In the genomic region with DNA sequence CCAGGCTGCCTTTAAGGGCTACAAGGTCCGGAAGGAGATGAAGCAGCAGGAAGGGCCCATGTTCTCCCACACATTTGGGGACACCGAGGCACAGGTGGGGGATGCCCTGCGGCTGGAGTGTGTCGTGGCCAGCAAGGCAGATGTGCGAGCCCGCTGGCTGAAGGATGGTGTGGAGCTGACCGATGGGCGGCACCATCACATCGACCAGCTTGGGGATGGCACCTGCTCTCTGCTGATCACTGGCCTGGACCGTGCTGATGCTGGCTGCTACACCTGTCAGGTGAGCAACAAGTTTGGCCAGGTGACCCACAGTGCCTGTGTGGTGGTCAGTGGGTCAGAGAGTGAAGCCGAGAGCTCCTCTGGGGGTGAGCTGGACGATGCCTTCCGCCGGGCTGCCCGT, we compare ENCODE assay signal across 24 cellular contexts.
"Had no signal": no experiment of that assay in that cellular context is flagged by ENCODE, and none has a peak within 500 bp of the region (broad histone marks: within the 10 kb centered on the region; RNA-seq: fewer than 3 reads in every experiment).

No MANE protein-coding gene starts in this region.

- H3K9me3 Mint-ChIP-seq: activated naive CD8-positive, alpha-beta T cell treated with anti-CD3 and anti-CD28 coated beads for 36 hours; activated T-helper 17 cell treated with anti-CD3 and anti-CD28 coated beads, Interleukin-2, amount 50 U/mL, for 72 hours; stimulated activated effector memory CD8-positive, alpha-beta T cell treated with anti-CD3 and anti-CD28 coated beads, Interleukin-12 subunit alpha, Interleukin-12 subunit beta, amount 100 ng/mL, for 72 hours; stimulated activated naive CD8-positive, alpha-beta T cell treated with anti-CD3 and anti-CD28 coated beads, Interleukin-15, amount 100 ng/mL, for 72 hours had no signal

- H3K27me3 Mint-ChIP-seq: activated naive CD8-positive, alpha-beta T cell treated with anti-CD3 and anti-CD28 coated beads for 36 hours; activated T-helper 17 cell treated with anti-CD3 and anti-CD28 coated beads, Interleukin-2, amount 50 U/mL, for 72 hours; stimulated activated naive CD8-positive, alpha-beta T cell treated with anti-CD3 and anti-CD28 coated beads, Interleukin-15, amount 100 ng/mL, for 72 hours; T-cell had no signal

- H3K4me3 Mint-ChIP-seq: activated CD8-positive, alpha-beta T cell treated with anti-CD3 and anti-CD28 coated beads, Interleukin-2, amount 10 ng/mL, durations not matched to agents 7 days and 5 days; activated naive CD8-positive, alpha-beta T cell treated with anti-CD3 and anti-CD28 coated beads for 36 hours; activated T-helper 17 cell treated with anti-CD3 and anti-CD28 coated beads, Interleukin-2, amount 50 U/mL, for 72 hours; stimulated activated effector memory CD8-positive, alpha-beta T cell treated with anti-CD3 and anti-CD28 coated beads, Interleukin-12 subunit alpha, Interleukin-12 subunit beta, amount 100 ng/mL, for 72 hours; stimulated activated naive CD8-positive, alpha-beta T cell treated with anti-CD3 and anti-CD28 coated beads, Interleukin-15, amount 100 ng/mL, for 72 hours; T-cell; T-helper 2 cell treated with Interferon-gamma antibody and Interleukin-4, amounts not matched to agents 5 μg/mL and 100 μg/mL, for 36 hours had no signal

- H3K4me1 Mint-ChIP-seq: activated naive CD8-positive, alpha-beta T cell treated with anti-CD3 and anti-CD28 coated beads for 36 hours; activated T-helper 17 cell treated with anti-CD3 and anti-CD28 coated beads, Interleukin-2, amount 50 U/mL, for 72 hours; stimulated activated effector memory CD8-positive, alpha-beta T cell treated with anti-CD3 and anti-CD28 coated beads, Interleukin-12 subunit alpha, Interleukin-12 subunit beta, amount 100 ng/mL, for 72 hours; stimulated activated naive CD8-positive, alpha-beta T cell treated with anti-CD3 and anti-CD28 coated beads, Interleukin-15, amount 100 ng/mL, for 72 hours; T-cell had no signal

- H3K36me3 Mint-ChIP-seq: stimulated activated effector memory CD8-positive, alpha-beta T cell treated with anti-CD3 and anti-CD28 coated beads, Interleukin-12 subunit alpha, Interleukin-12 subunit beta, amount 100 ng/mL, for 72 hours had no signal

- H3K27ac Mint-ChIP-seq: activated CD8-positive, alpha-beta T cell treated with anti-CD3 and anti-CD28 coated beads, Interleukin-2, amount 10 ng/mL, durations not matched to agents 7 days and 5 days; activated naive CD8-positive, alpha-beta T cell treated with anti-CD3 and anti-CD28 coated beads for 36 hours; activated T-helper 17 cell treated with anti-CD3 and anti-CD28 coated beads, Interleukin-2, amount 50 U/mL, for 72 hours; stimulated activated effector memory CD8-positive, alpha-beta T cell treated with anti-CD3 and anti-CD28 coated beads, Interleukin-12 subunit alpha, Interleukin-12 subunit beta, amount 100 ng/mL, for 72 hours; stimulated activated naive CD8-positive, alpha-beta T cell treated with anti-CD3 and anti-CD28 coated beads, Interleukin-15, amount 100 ng/mL, for 72 hours; T-cell; T-helper 2 cell treated with Interferon-gamma antibody and Interleukin-4, amounts not matched to agents 5 μg/mL and 100 μg/mL, for 36 hours had no signal

- ATAC-seq: activated CD8-positive, alpha-beta T cell treated with anti-CD3 and anti-CD28 coated beads, Interleukin-2, amount 10 ng/mL, durations not matched to agents 7 days and 5 days; activated T-helper 17 cell treated with anti-CD3 and anti-CD28 coated beads, Interleukin-2, amount 50 U/mL, for 72 hours; gastroesophageal sphincter; left colon; SK-N-SH treated with all-trans-retinoic acid at 6 μM for 48 hours; stimulated activated effector memory CD8-positive, alpha-beta T cell treated with anti-CD3 and anti-CD28 coated beads, Interleukin-12 subunit alpha, Interleukin-12 subunit beta, amount 100 ng/mL, for 72 hours; stimulated activated naive CD8-positive, alpha-beta T cell treated with anti-CD3 and anti-CD28 coated beads, Interleukin-15, amount 100 ng/mL, for 72 hours; T-cell had no signal

- DNase-seq: activated CD4-positive, alpha-beta T cell treated with anti-CD3 and anti-CD28 coated beads for 1 hour; activated CD4-positive, alpha-beta T cell treated with anti-CD3 and anti-CD28 coated beads, Interleukin-2, amount 50 U/mL, for 1 hour; activated CD8-positive, alpha-beta T cell treated with anti-CD3 and anti-CD28 coated beads, Interleukin-2, amount 10 ng/mL, durations not matched to agents 7 days and 5 days; activated naive CD4-positive, alpha-beta T cell treated with Interleukin-2 at 50 U/mL for 16 hours; activated naive CD8-positive, alpha-beta T cell treated with anti-CD3 and anti-CD28 coated beads for 36 hours; colonic mucosa; islet precursor cell; mammary epithelial cell; occipital lobe; transverse colon; WERI-Rb-1 had no signal

- H3K36me3 ChIP-seq: colonic mucosa, transverse colon, uterus, WERI-Rb-1 had no signal

- H3K4me1 ChIP-seq: breast epithelium, colonic mucosa, gastroesophageal sphincter, prostate gland, suprapubic skin, transverse colon, uterus had no signal

- H3K27ac ChIP-seq: breast epithelium, colonic mucosa, epithelial cell of prostate, gastroesophageal sphincter, prostate gland, suprapubic skin, transverse colon, uterus, WERI-Rb-1 had no signal

- H3K27me3 ChIP-seq: breast epithelium, colonic mucosa, gastroesophageal sphincter, suprapubic skin, transverse colon, uterus had no signal

- H3K4me3 ChIP-seq: breast epithelium, colonic mucosa, gastroesophageal sphincter, prostate gland, suprapubic skin, transverse colon, uterus had no signal

- H3K9me3 ChIP-seq: colonic mucosa, prostate gland had no signal
